Comparison of ENCODE assay signal across 18 cellular contexts in genomic region chr14:71466251-71466650, GRCh38.
DNase-seq lines count a peak whose midpoint lies in the region; ATAC-seq and TF ChIP-seq lines count a peak whose summit lies in the region.
"Had no signal": no experiment of that assay in that cellular context is flagged by ENCODE, and none has a peak within 500 bp of the region (broad histone marks: within the 10 kb centered on the region; RNA-seq: fewer than 3 reads in every experiment).

No MANE protein-coding gene starts in this region.

- no peaks in the 10 kb centered on the region for H3K27me3 ChIP-seq in GM23248 (replicated peaks; ENCODE audit: insufficient read depth)
- no peaks in the 10 kb centered on the region for H3K27me3 ChIP-seq in WERI-Rb-1 (ENCODE audit: insufficient read depth, low read depth, severe bottlenecking)
- H3K27me3 ChIP-seq: Peyer's patch had no signal

- H3K27me3 Mint-ChIP-seq in activated naive CD4-positive, alpha-beta T cell treated with anti-CD3 and anti-CD28 coated beads, Interleukin-2, amount 10 ng/mL, durations not matched to agents 7 days and 5 days = no peaks in the 10 kb centered on the region
- H3K27me3 Mint-ChIP-seq: CD4-positive, CD25-positive, alpha-beta regulatory T cell had no signal

- peak overlapping the region; percentile 64; the same call in 1 of the 2 replicates for H3K27ac ChIP-seq in GM23248
- H3K27ac ChIP-seq in VCaP = peak overlapping the region; percentile 27
- no peak overlapping the region for H3K27ac ChIP-seq in WERI-Rb-1
- H3K27ac ChIP-seq: Peyer's patch had no signal

- peaks cover 34% of the 10 kb centered on the region for H3K36me3 Mint-ChIP-seq in activated naive CD4-positive, alpha-beta T cell treated with anti-CD3 and anti-CD28 coated beads, Interleukin-2, amount 10 ng/mL, durations not matched to agents 7 days and 5 days

- peaks cover 94% of the 10 kb centered on the region for H3K79me2 ChIP-seq in GM23248 (ENCODE audit: insufficient read depth)

- peaks cover 40% of the 10 kb centered on the region for H3F3A ChIP-seq in GM23248 (ENCODE audit: insufficient read depth)

- no peaks in the 10 kb centered on the region for H4K20me1 ChIP-seq in GM23248 (ENCODE audit: insufficient read depth)

- no peaks in the 10 kb centered on the region for H3K9me2 ChIP-seq in GM23248 (ENCODE audit: insufficient read depth)

- H3K4me3 Mint-ChIP-seq in activated naive CD4-positive, alpha-beta T cell treated with anti-CD3 and anti-CD28 coated beads, Interleukin-2, amount 10 ng/mL, durations not matched to agents 7 days and 5 days = no peak overlapping the region
- H3K4me3 Mint-ChIP-seq: CD4-positive, CD25-positive, alpha-beta regulatory T cell had no signal

- in situ Hi-C loops in GM23248 (cut with MboI) = no loop called here

- CTCF ChIA-PET in activated naive CD4-positive, alpha-beta T cell treated with anti-CD3 and anti-CD28 coated beads, Interleukin-2, amount 10 ng/mL, durations not matched to agents 7 days and 5 days (lab: Charles Lee) = no interaction called here

- no peak overlapping the region for H3K9ac ChIP-seq in GM23248

- no peak overlapping the region for H2AFZ ChIP-seq in GM23248

- H3K36me3 ChIP-seq in GM23248 (ENCODE audit: low read depth) (no peaks in the 10 kb centered on the region), WERI-Rb-1 (no peaks in the 10 kb centered on the region)
- H3K36me3 ChIP-seq: Peyer's patch had no signal

- H3K4me1 Mint-ChIP-seq in activated naive CD4-positive, alpha-beta T cell treated with anti-CD3 and anti-CD28 coated beads, Interleukin-2, amount 10 ng/mL, durations not matched to agents 7 days and 5 days = no peaks in the 10 kb centered on the region

- TF ChIP-seq CTCF in VCaP (conservative IDR thresholded peaks at IDR 0.05) (no peak), WERI-Rb-1 (IDR thresholded peaks at IDR 0.05; ENCODE audit: low read depth, low read length) (no peak)

- H3K9me3 ChIP-seq in GM23248 (ENCODE audit: low read depth) (no peaks in the 10 kb centered on the region), WERI-Rb-1 (ENCODE audit: severe bottlenecking) (peaks cover 3% of the 10 kb centered on the region)
- H3K9me3 ChIP-seq: Peyer's patch had no signal

- DNase-seq in GM23248 (no peak), globus pallidus (ENCODE audit: low spot score) (peak; percentile 43), retina (peak; percentile 23), WERI-Rb-1 (no peak)
- no peak for DNase-seq in activated naive CD4-positive, alpha-beta T cell treated with anti-CD3 and anti-CD28 coated beads, Interleukin-2, amount 10 ng/mL, durations not matched to agents 7 days and 5 days
- no peak for DNase-seq in effector CD4-positive, alpha-beta T cell
- DNase-seq: ACHN; CD4-positive, CD25-positive, alpha-beta regulatory T cell; DND-41; H7; MM.1S; NCI-H187 treated with DMSO at 0.1 percent for 48 hours; NCI-H510A; NCI-H82; Peyer's patch; Right ventricle myocardium superior had no signal

- H3K4me2 ChIP-seq in GM23248 (ENCODE audit: unreplicated experiment) = peak overlapping the region; percentile 69

- H3K4me1 ChIP-seq in GM23248 (ENCODE audit: insufficient read depth) = peaks cover 30% of the 10 kb centered on the region
- H3K4me1 ChIP-seq: Peyer's patch had no signal

- ATAC-seq in GM19397 (IDR thresholded peaks at IDR 0.05; ENCODE audit: unreplicated experiment) = no peak

- H3K9me3 Mint-ChIP-seq in activated naive CD4-positive, alpha-beta T cell treated with anti-CD3 and anti-CD28 coated beads, Interleukin-2, amount 10 ng/mL, durations not matched to agents 7 days and 5 days = peaks cover 22% of the 10 kb centered on the region

- no peak overlapping the region for H3K27ac Mint-ChIP-seq in activated naive CD4-positive, alpha-beta T cell treated with anti-CD3 and anti-CD28 coated beads, Interleukin-2, amount 10 ng/mL, durations not matched to agents 7 days and 5 days
- H3K27ac Mint-ChIP-seq: CD4-positive, CD25-positive, alpha-beta regulatory T cell had no signal

- whole genome bisulfite sequencing in GM23248 (ENCODE audit: low coverage in 1 of 2, low lambda C conversion rate in 2 of 2, missing lambda C conversion rate in 2 of 2), 2 experiments = 71 to 79% methylated on average over 3 of the region's 3 CpGs

- H3K4me3 ChIP-seq in GM23248 (no peak overlapping the region), WERI-Rb-1 (ENCODE audit: low read depth, low read length) (no peak overlapping the region)
- H3K4me3 ChIP-seq: Peyer's patch had no signal

Comparison
In these comparisons a context has a peak if more than half of its experiments do, and no peak if none do; other contexts are left out.
1. DNase-seq: peak in globus pallidus (single experiment) and retina (single experiment); none in GM23248 (single experiment), activated naive CD4-positive, alpha-beta T cell treated with anti-CD3 and anti-CD28 coated beads, Interleukin-2, amount 10 ng/mL, durations not matched to agents 7 days and 5 days (single experiment), effector CD4-positive, alpha-beta T cell (single experiment) and WERI-Rb-1 (single experiment).